In genomic region chr3:165636682-165637010, GRCh38 we compare ENCODE assay signal across 12 cellular contexts.
DNase-seq lines count a peak whose midpoint lies in the region; ATAC-seq lines count a peak whose summit lies in the region.
"Had no signal": no experiment of that assay in that cellular context is flagged by ENCODE, and none has a peak within 500 bp of the region (broad histone marks: within the 10 kb centered on the region; RNA-seq: fewer than 3 reads in every experiment).

No MANE protein-coding gene starts in this region.

- H2AK5ac ChIP-seq in mesenchymal stem cell (ENCODE audit: low read length, severe bottlenecking), result no peak overlapping the region

- H2BK12ac ChIP-seq in mesenchymal stem cell (ENCODE audit: low read length in 2 of 2), result no peak overlapping the region

- no peak overlapping the region for H3K18ac ChIP-seq in mesenchymal stem cell (ENCODE audit: low read depth in 1 of 2, low read length in 2 of 2)

- H3K4ac ChIP-seq in mesenchymal stem cell (ENCODE audit: low read depth in 1 of 2, low read length in 2 of 2), result no peak overlapping the region

- no peak overlapping the region for H4K8ac ChIP-seq in mesenchymal stem cell (ENCODE audit: low read length)

- H3K27me3 ChIP-seq in mesenchymal stem cell (ENCODE audit: control insufficient read depth in 1 of 2, insufficient read depth in 1 of 2, low read length in 2 of 2), result no peaks in the 10 kb centered on the region

- no peak overlapping the region for H3K9ac ChIP-seq in mesenchymal stem cell (ENCODE audit: low read length)

- no peak overlapping the region for H2BK5ac ChIP-seq in mesenchymal stem cell (ENCODE audit: low read depth, low read length, poor library complexity, severe bottlenecking)

- H3K4me2 ChIP-seq in mesenchymal stem cell (ENCODE audit: low read length, poor library complexity, severe bottlenecking), result no peak overlapping the region

- no peaks in the 10 kb centered on the region for H3K36me3 Mint-ChIP-seq in activated CD4-positive, alpha-beta T cell treated with anti-CD3 and anti-CD28 coated beads, Interleukin-2, amount 10 ng/mL, durations not matched to agents 24 days and 14 days (ENCODE audit: low read depth)

- intact Hi-C loops in activated CD4-positive, alpha-beta T cell treated with anti-CD3 and anti-CD28 coated beads, Interleukin-2, amount 10 ng/mL, durations not matched to agents 24 days and 14 days (cut with micrococcal nuclease), result no loop called here

- H3K4me3 Mint-ChIP-seq in activated CD4-positive, alpha-beta T cell treated with anti-CD3 and anti-CD28 coated beads, Interleukin-2, amount 10 ng/mL, durations not matched to agents 24 days and 14 days, result no peak overlapping the region
- H3K4me3 Mint-ChIP-seq: CD4-positive, alpha-beta T cell; H9; IgD-negative memory B cell had no signal

- DNase-seq in glomerular visceral epithelial cell (ENCODE audit: extremely low spot score) (peak; percentile 39), kidney tubule cell (ENCODE audit: low spot score) (peak; percentile 63), mesenchymal stem cell (no peak), NCI-H1417 treated with DMSO at 0.1 percent for 48 hours (lab: John Stamatoyannopoulos, UW) (no peak)
- no peak for DNase-seq in activated CD4-positive, alpha-beta T cell treated with anti-CD3 and anti-CD28 coated beads, Interleukin-2, amount 10 ng/mL, durations not matched to agents 24 days and 14 days
- DNase-seq: AML-193; Caco-2; CD4-positive, alpha-beta T cell; H9 had no signal

- H3K9me3 Mint-ChIP-seq in activated CD4-positive, alpha-beta T cell treated with anti-CD3 and anti-CD28 coated beads, Interleukin-2, amount 10 ng/mL, durations not matched to agents 24 days and 14 days, result peaks cover 1% of the 10 kb centered on the region

- no peak overlapping the region for H3K4me3 ChIP-seq in mesenchymal stem cell (ENCODE audit: insufficient read depth in 1 of 2, low read depth in 1 of 2, low read length in 2 of 2)

- no peak overlapping the region for H3K27ac Mint-ChIP-seq in activated CD4-positive, alpha-beta T cell treated with anti-CD3 and anti-CD28 coated beads, Interleukin-2, amount 10 ng/mL, durations not matched to agents 24 days and 14 days
- H3K27ac Mint-ChIP-seq: CD4-positive, alpha-beta T cell; H9; IgD-negative memory B cell had no signal

- no peak overlapping the region for H2AFZ ChIP-seq in mesenchymal stem cell (ENCODE audit: low read depth, low read length)

- no peaks in the 10 kb centered on the region for H3K9me3 ChIP-seq in mesenchymal stem cell (ENCODE audit: control insufficient read depth, low read length)
- H3K9me3 ChIP-seq: Caco-2 had no signal

- H4K91ac ChIP-seq in mesenchymal stem cell (ENCODE audit: low read length), result no peak overlapping the region

- H3K27me3 Mint-ChIP-seq in activated CD4-positive, alpha-beta T cell treated with anti-CD3 and anti-CD28 coated beads, Interleukin-2, amount 10 ng/mL, durations not matched to agents 24 days and 14 days, result no peaks in the 10 kb centered on the region
- H3K27me3 Mint-ChIP-seq: CD4-positive, alpha-beta T cell; IgD-negative memory B cell had no signal

- H3K79me1 ChIP-seq in mesenchymal stem cell (replicated peaks; ENCODE audit: low read length, poor library complexity, severe bottlenecking), result no peaks in the 10 kb centered on the region

- peaks cover 3% of the 10 kb centered on the region for H3K4me1 ChIP-seq in mesenchymal stem cell (ENCODE audit: control insufficient read depth, insufficient read depth, low read depth, low read length)
- H3K4me1 ChIP-seq: Caco-2 had no signal

- no peak overlapping the region for H2BK120ac ChIP-seq in mesenchymal stem cell (ENCODE audit: low read depth, low read length)

- no peaks in the 10 kb centered on the region for H3K36me3 ChIP-seq in mesenchymal stem cell (ENCODE audit: control insufficient read depth in 1 of 2, insufficient read depth in 2 of 2, low read depth in 1 of 2, low read length in 2 of 2)

- no peaks in the 10 kb centered on the region for H3K4me1 Mint-ChIP-seq in activated CD4-positive, alpha-beta T cell treated with anti-CD3 and anti-CD28 coated beads, Interleukin-2, amount 10 ng/mL, durations not matched to agents 24 days and 14 days
- H3K4me1 Mint-ChIP-seq: H9, IgD-negative memory B cell had no signal

- H3K23ac ChIP-seq in mesenchymal stem cell (ENCODE audit: low read length in 2 of 2), result no peak overlapping the region

- H3K27ac ChIP-seq in mesenchymal stem cell (ENCODE audit: low read length, poor library complexity, severe bottlenecking), result peak overlapping the region; percentile 18
- H3K27ac ChIP-seq: C4-2B had no signal

- 100% methylated on average over 1 of the region's 1 CpG for WGBS in mesenchymal stem cell

- no peak for ATAC-seq in GM19351 (IDR thresholded peaks at IDR 0.05; ENCODE audit: unreplicated experiment)

- H3K14ac ChIP-seq in mesenchymal stem cell (ENCODE audit: low read length in 2 of 2), result no peak overlapping the region

- no peak overlapping the region for H2BK15ac ChIP-seq in mesenchymal stem cell (ENCODE audit: low read depth, poor library complexity, severe bottlenecking)

Comparison
In these comparisons a context has a peak if more than half of its experiments do, and no peak if none do; other contexts are left out.
1. DNase-seq: peak in glomerular visceral epithelial cell (single experiment) and kidney tubule cell (single experiment); none in mesenchymal stem cell (single experiment), NCI-H1417 treated with DMSO at 0.1 percent for 48 hours (single experiment) and activated CD4-positive, alpha-beta T cell treated with anti-CD3 and anti-CD28 coated beads, Interleukin-2, amount 10 ng/mL, durations not matched to agents 24 days and 14 days (single experiment).